ENCODE assay signal across 8 cellular contexts in genomic region chr22:46734830-46735453, GRCh38.
DNase-seq lines count a peak whose midpoint lies in the region; ATAC-seq and TF ChIP-seq lines count a peak whose summit lies in the region.

No MANE protein-coding gene starts in this region.

- H3K27me3 ChIP-seq in neutrophil = no peaks in the 10 kb centered on the region

- in situ Hi-C loops in ACHN (cut with HindIII; ENCODE audit: low pct_ligation_motif_present, low pct_unique_long_range_greater_than_20kb, low sequenced_read_pairs) = no loop called here

- peak; percentile 39 for ATAC-seq in HG03460 (IDR thresholded peaks at IDR 0.05; ENCODE audit: unreplicated experiment)
- no peak for ATAC-seq in HG02623 (IDR thresholded peaks at IDR 0.05; ENCODE audit: unreplicated experiment)

- H3K36me3 ChIP-seq in neutrophil = peaks cover 12% of the 10 kb centered on the region

- peak overlapping the region; percentile 6; the same call in 1 of the 2 replicates for H3K4me3 ChIP-seq in WI38 (ENCODE audit: low read depth, low read length)
- peak overlapping the region; percentile 36 for H3K4me3 ChIP-seq in coronary artery
- peak overlapping the region; percentile 42 to 80 for H3K4me3 ChIP-seq in neutrophil (ENCODE audit: low read depth in 1 of 2, low read length in 1 of 2)

- TF ChIP-seq CTCF in WI38 (IDR thresholded peaks at IDR 0.05; ENCODE audit: low read depth, low read length) (no peak), coronary artery (IDR thresholded peaks at IDR 0.05) (no peak), neutrophil (IDR thresholded peaks at IDR 0.05) (no peak)

- H3K4me1 ChIP-seq in neutrophil (ENCODE audit: control insufficient read depth in 1 of 2, insufficient read depth in 1 of 2, low read depth in 1 of 2, low read length in 1 of 2) = peaks cover 41 to 42% of the 10 kb centered on the region in 2 experiments

- no peaks in the 10 kb centered on the region for H3K9me3 ChIP-seq in neutrophil

- H3K27ac ChIP-seq in coronary artery (peak overlapping the region in 1 of 2 donors; percentile 53), neutrophil (peak overlapping the region; percentile 97)

- DNase-seq in ACHN = peak; percentile 10
- DNase-seq in coronary artery (ENCODE audit: low spot score) = no peak
- no peak for DNase-seq in HUDEP-2 (lab: John Stamatoyannopoulos, UW; ENCODE audit: unreplicated experiment in 76 of 76)
- no peak for DNase-seq in NCI-H1436 treated with DMSO at 0.1 percent for 48 hours (lab: John Stamatoyannopoulos, UW)

Comparison
In these comparisons a context has a peak if more than half of its experiments do, and no peak if none do; other contexts are left out.
1. H3K4me3 ChIP-seq: peak in every context shown above with its lines; median percentile 61 in neutrophil; 36 in coronary artery; 6 in WI38.